26 cellular contexts compared by ENCODE assay signal in genomic region chr4:96784336-96784735, GRCh38.
"Had no signal": no experiment of that assay in that cellular context is flagged by ENCODE, and none has a peak within 500 bp of the region (broad histone marks: within the 10 kb centered on the region; RNA-seq: fewer than 3 reads in every experiment).

No MANE protein-coding gene starts in this region.

- H3K9me3 ChIP-seq: MG63, SJCRH30 had no signal

- H3K4me3 ChIP-seq: MG63, PC-9, SJCRH30, SK-N-MC had no signal

- DNase-seq: activated CD4-positive, alpha-beta T cell treated with anti-CD3 and anti-CD28 coated beads for 36 hours; activated CD4-positive, alpha-beta T cell treated with anti-CD3 and anti-CD28 coated beads, Interleukin-2, amount 10 ng/mL, durations not matched to agents 7 days and 5 days; activated CD4-positive, alpha-beta T cell treated with anti-CD3 and anti-CD28 coated beads, Interleukin-2, amount 50 U/mL, for 48 hours; activated CD8-positive, alpha-beta memory T cell treated with anti-CD3 and anti-CD28 coated beads, Interleukin-2, amount 50 U/mL, for 4 hours; activated gamma-delta T cell treated with Interleukin-2 at 50 U/mL for 16 hours; activated naive CD4-positive, alpha-beta T cell treated with anti-CD3 and anti-CD28 coated beads, Interleukin-2, amount 10 ng/mL, durations not matched to agents 7 days and 5 days; activated naive CD8-positive, alpha-beta T cell treated with anti-CD3 and anti-CD28 coated beads, Interleukin-2, amount 50 U/mL, for 24 hours; activated T-cell treated with anti-CD3 and anti-CD28 coated beads for 4 hours; activated T-cell treated with anti-CD3 and anti-CD28 coated beads, Interleukin-2, amount 50 U/mL, for 4 hours; anterior cingulate cortex; Kasumi-1; KG1; MG63; MV-4-11; NCI-H1092; NCI-H187 treated with DMSO at 0.1 percent for 48 hours; NCI-H2171; NCI-H510A treated with DMSO at 0.1 percent for 48 hours; NCI-H526 treated with DMSO at 0.1 percent for 48 hours; NK-92 treated with Interleukin-12 subunit alpha and Interleukin-12 subunit beta, amount 100 ng/mL, for 24 hours; PC-9; SHP77; SJCRH30; T1000 had no signal

- H3K4me1 ChIP-seq: SJCRH30 had no signal

- H3K27ac ChIP-seq: PC-9, SJCRH30, SK-N-MC had no signal

- ATAC-seq: activated CD4-positive, alpha-beta T cell treated with anti-CD3 and anti-CD28 coated beads for 36 hours; activated CD4-positive, CD25-positive, alpha-beta regulatory T cell treated with anti-CD3 and anti-CD28 coated beads, Interleukin-2, amount 50 U/mL, for 24 hours; activated naive CD8-positive, alpha-beta T cell treated with anti-CD3 and anti-CD28 coated beads, Interleukin-2, amount 50 U/mL, for 24 hours; activated T-cell treated with anti-CD3 and anti-CD28 coated beads, Interleukin-2, amount 50 U/mL, for 4 hours had no signal

- H3K27me3 ChIP-seq: MG63, SJCRH30 had no signal
